25 cellular contexts compared by ENCODE assay signal in genomic region chr3:102031834-102032233, GRCh38.
DNase-seq lines count a peak whose midpoint lies in the region; ATAC-seq and FAIRE-seq lines count a peak whose summit lies in the region.
"Had no signal": no experiment of that assay in that cellular context is flagged by ENCODE, and none has a peak within 500 bp of the region (broad histone marks: within the 10 kb centered on the region; RNA-seq: fewer than 3 reads in every experiment).

No MANE protein-coding gene starts in this region.

- DNase-seq in activated T-cell treated with anti-CD3 and anti-CD28 coated beads, Interleukin-2, amount 50 U/mL, for 72 hours: no peak
- DNase-seq in activated T-cell treated with anti-CD3 and anti-CD28 coated beads for 4 hours (no peak), SK-N-MC (ENCODE audit: low read depth, low spot score) (no peak), urothelium cell line (ENCODE audit: low spot score) (no peak), NCI-H446 (lab: John Stamatoyannopoulos, UW) (no peak)
- DNase-seq: BE2C; C1 segment of cervical spinal cord; CD4-positive, alpha-beta memory T cell; CD4-positive, CD25-positive, alpha-beta regulatory T cell; CD8-positive, alpha-beta memory T cell; COR-L47; DMS 273 treated with DMSO at 0.1 percent for 48 hours; DMS153; DMS53; DMS79; DND-41; EL; GDM1 had no signal

- peak; percentile 27 for FAIRE-seq in urothelium cell line (lab: Jason Lieb, UNC)
- FAIRE-seq: GM12878, GM12892, GM18507 had no signal

- H3K4me3 ChIP-seq in SK-N-MC: no peak overlapping the region
- H3K4me3 ChIP-seq: A549, BLaER1, GM12878 had no signal

- H3K4me3 Mint-ChIP-seq in activated T-cell treated with anti-CD3 and anti-CD28 coated beads, Interleukin-2, amount 50 U/mL, for 72 hours: no peak overlapping the region
- H3K4me3 Mint-ChIP-seq: CD14-positive monocyte; CD4-positive, alpha-beta memory T cell; CD4-positive, CD25-positive, alpha-beta regulatory T cell; CD8-positive, alpha-beta memory T cell had no signal

- H3K27ac Mint-ChIP-seq in activated T-cell treated with anti-CD3 and anti-CD28 coated beads, Interleukin-2, amount 50 U/mL, for 72 hours: no peak overlapping the region
- H3K27ac Mint-ChIP-seq: CD4-positive, alpha-beta memory T cell; CD4-positive, CD25-positive, alpha-beta regulatory T cell; CD8-positive, alpha-beta memory T cell had no signal

- ATAC-seq in activated T-cell treated with anti-CD3 and anti-CD28 coated beads, Interleukin-2, amount 50 U/mL, for 72 hours (replicated peaks in 1 of 2): peak; percentile 58 to 61
- no peak for ATAC-seq in HG03025 (IDR thresholded peaks at IDR 0.05; ENCODE audit: low FRiP score, unreplicated experiment)
- ATAC-seq: A549, GM12878 had no signal

- H3K27me3 Mint-ChIP-seq in activated T-cell treated with anti-CD3 and anti-CD28 coated beads, Interleukin-2, amount 50 U/mL, for 72 hours (ENCODE audit: low read depth): no peaks in the 10 kb centered on the region
- H3K27me3 Mint-ChIP-seq: CD4-positive, alpha-beta memory T cell; CD4-positive, CD25-positive, alpha-beta regulatory T cell; CD8-positive, alpha-beta memory T cell had no signal

- H3K27ac ChIP-seq in SK-N-MC: peak overlapping the region; percentile 39; the same call in 1 of the 2 replicates
- H3K27ac ChIP-seq: A549, BLaER1 had no signal

- H3K36me3 Mint-ChIP-seq in activated T-cell treated with anti-CD3 and anti-CD28 coated beads, Interleukin-2, amount 50 U/mL, for 72 hours (ENCODE audit: insufficient read depth in 2 of 2): peaks cover 0 to 2% of the 10 kb centered on the region in 2 donors
- H3K36me3 Mint-ChIP-seq: CD14-positive monocyte; CD4-positive, alpha-beta memory T cell; CD4-positive, CD25-positive, alpha-beta regulatory T cell; CD8-positive, alpha-beta memory T cell had no signal

- H3K9me3 Mint-ChIP-seq in activated T-cell treated with anti-CD3 and anti-CD28 coated beads, Interleukin-2, amount 50 U/mL, for 72 hours: no peaks in the 10 kb centered on the region
- H3K9me3 Mint-ChIP-seq: CD14-positive monocyte; CD4-positive, alpha-beta memory T cell; CD8-positive, alpha-beta memory T cell had no signal

- no peaks in the 10 kb centered on the region for H3K9me3 ChIP-seq in SK-N-MC (ENCODE audit: low read depth, low read length)
- H3K9me3 ChIP-seq: BE2C, BLaER1 had no signal

- no peak overlapping the region for H3K9ac ChIP-seq in SK-N-MC (ENCODE audit: insufficient read length)
- H3K9ac ChIP-seq: BLaER1 had no signal

- peaks cover 10% of the 10 kb centered on the region for H3K4me1 Mint-ChIP-seq in activated T-cell treated with anti-CD3 and anti-CD28 coated beads, Interleukin-2, amount 50 U/mL, for 72 hours (ENCODE audit: low read depth)
- H3K4me1 Mint-ChIP-seq: CD4-positive, alpha-beta memory T cell; CD8-positive, alpha-beta memory T cell had no signal

- no peaks in the 10 kb centered on the region for H3K36me3 ChIP-seq in SK-N-MC (ENCODE audit: insufficient read depth, low read length)
- H3K36me3 ChIP-seq: BE2C, BLaER1 had no signal
